9 cellular contexts compared by ENCODE assay signal in genomic region chr3:120678984-120679383, GRCh38. TPM values are rescaled to one million over a fixed set of nuclear protein-coding genes. Genes with fewer than 3 reads are reported as not detected.
DNase-seq lines count a peak whose midpoint lies in the region; ATAC-seq, FAIRE-seq and TF ChIP-seq lines count a peak whose summit lies in the region.
"Had no signal": no experiment of that assay in that cellular context is flagged by ENCODE, and none has a peak within 500 bp of the region (broad histone marks: within the 10 kb centered on the region; RNA-seq: fewer than 3 reads in every experiment).

No MANE protein-coding gene starts in this region.

- intact Hi-C loops in pancreas (cut with DNase I), result no loop called here

- no peak for FAIRE-seq in pancreas (lab: Jason Lieb, UNC)

- 8 to 11% methylated on average over 3 of the region's 3 CpGs for WGBS in pancreas, 2 donors

- H3K27me3 ChIP-seq in pancreas, result no peaks in the 10 kb centered on the region
- H3K27me3 ChIP-seq: MG63 had no signal

- no peaks in the 10 kb centered on the region for H3K9me3 ChIP-seq in pancreas
- H3K9me3 ChIP-seq: MG63 had no signal

- CTCF ChIA-PET in RWPE1 (lab: Yijun Ruan, JAX), result interaction anchor here (0.9 kb wide), 1 partner anchor 121 kb away, joined by 6 read pairs; no protein-coding TSS in a partner anchor

- H3K36me3 ChIP-seq in pancreas, result peaks cover 0 to 16% (median 0%) of the 10 kb centered on the region in 3 donors
- H3K36me3 ChIP-seq: MG63 had no signal

- DNase-seq in choroid plexus epithelial cell (ENCODE audit: low read depth), result peak; percentile 40
- DNase-seq in pancreas, result no peak
- DNase-seq in stimulated activated CD4-positive, alpha-beta T cell treated with anti-CD3 and anti-CD28 coated beads, Interleukin-1b, Interleukin-23, amount 100 ng/mL, for 48 hours, result no peak
- no peak for DNase-seq in RWPE1 (ENCODE audit: low spot score)

- POLR2A ChIA-PET in RWPE1 (lab: Yijun Ruan, JAX; ENCODE audit: low non-redundant PET), result no interaction called here

- H3K27ac ChIP-seq in pancreas (peak overlapping the region; percentile 3 to 81 (median 62)), RWPE1 (no peak overlapping the region)

- no peak for TF ChIP-seq CTCF in choroid plexus epithelial cell (conservative IDR thresholded peaks at IDR 0.05; ENCODE audit: low read depth, low read length)
- TF ChIP-seq CTCF in pancreas (IDR thresholded peaks at IDR 0.05), result no peak
- no peak for TF ChIP-seq CTCF in RWPE1 (conservative IDR thresholded peaks at IDR 0.05; ENCODE audit: low read depth)

- peaks cover 30 to 49% (median 44%) of the 10 kb centered on the region in 3 donors for H3K4me1 ChIP-seq in pancreas

- ATAC-seq in GM19023 (IDR thresholded peaks at IDR 0.05; ENCODE audit: unreplicated experiment), result peak; percentile 34
- ATAC-seq in HG03354 (IDR thresholded peaks at IDR 0.05; ENCODE audit: poor library complexity, severe bottlenecking, unreplicated experiment), result peak; percentile 59
- ATAC-seq in pancreas, result peak in 3 of 4 donors; percentile 15 to 36 (median 24)
- ATAC-seq in GM19328 (IDR thresholded peaks at IDR 0.05; ENCODE audit: unreplicated experiment), result no peak
- ATAC-seq in activated CD4-positive, CD25-positive, alpha-beta regulatory T cell treated with anti-CD3 and anti-CD28 coated beads, Interleukin-2, amount 50 U/mL, for 24 hours, result no peak

- H3K4me3 ChIP-seq in choroid plexus epithelial cell (ENCODE audit: low read depth, low read length), result peak overlapping the region; percentile 3
- peak overlapping the region in 2 of 4 donors; percentile 20 to 43 for H3K4me3 ChIP-seq in pancreas
- H3K4me3 ChIP-seq: MG63 had no signal

RNA-seq across cellular contexts. Expression of gene HGD, which starts 3.1 kb away (rescaled TPM):
- total RNA-seq in pancreas, result 10 to 100 TPM in 4 of 6 donors, 1 to 10 TPM in 2; 9.7 to 27.7 (median 16.0) TPM
- 10 to 100 TPM; 13.5 to 22.7 TPM for polyA plus RNA-seq in pancreas

Comparison
In these comparisons a context has a peak if more than half of its experiments do, and no peak if none do; other contexts are left out.
1. ATAC-seq: peak in GM19023 (single experiment), HG03354 (single experiment) and pancreas (3 of 4); none in GM19328 (single experiment) and activated CD4-positive, CD25-positive, alpha-beta regulatory T cell treated with anti-CD3 and anti-CD28 coated beads, Interleukin-2, amount 50 U/mL, for 24 hours (0 of 2).